ENCODE assay signal across 12 cellular contexts in genomic region chr10:94299417-94299816, GRCh38.
A peak's percentile ranks its signal among the peaks of the same experiment; 100 is the strongest.
DNase-seq lines count a peak whose midpoint lies in the region; ATAC-seq and TF ChIP-seq lines count a peak whose summit lies in the region.
"Had no signal": no experiment of that assay in that cellular context is flagged by ENCODE, and none has a peak within 500 bp of the region (broad histone marks: within the 10 kb centered on the region; RNA-seq: fewer than 3 reads in every experiment).

No MANE protein-coding gene starts in this region.

- TF ChIP-seq CTCF in activated CD8-positive, alpha-beta T cell treated with anti-CD3 and anti-CD28 coated beads for 36 hours (IDR thresholded peaks at IDR 0.05), result no peak
- no peak for TF ChIP-seq CTCF in CD8-positive, alpha-beta T cell (IDR thresholded peaks at IDR 0.05)

- peaks cover 9% of the 10 kb centered on the region for H3K4me1 ChIP-seq in CD8-positive, alpha-beta T cell (ENCODE audit: insufficient read depth, low read length)
- H3K4me1 ChIP-seq: Peyer's patch, tibial nerve had no signal

- CTCF ChIA-PET in activated CD8-positive, alpha-beta T cell treated with anti-CD3 and anti-CD28 coated beads for 36 hours (lab: Charles Lee), result interaction anchor here (3.4 kb wide), 1 partner anchor 21 kb away, joined by 11 read pairs; no protein-coding TSS in a partner anchor
- CTCF ChIA-PET in CD8-positive, alpha-beta T cell (lab: Charles Lee), result interaction anchor here (1.5 kb wide), 1 partner anchor 20 kb away, joined by 5 read pairs; no protein-coding TSS in a partner anchor

- POLR2A ChIA-PET in activated CD8-positive, alpha-beta T cell treated with anti-CD3 and anti-CD28 coated beads for 36 hours (lab: Charles Lee), result no interaction called here
- POLR2A ChIA-PET in CD8-positive, alpha-beta T cell (lab: Charles Lee), result no interaction called here

- peak; percentile 51 for ATAC-seq in activated CD8-positive, alpha-beta T cell treated with anti-CD3 and anti-CD28 coated beads for 36 hours
- ATAC-seq in CD8-positive, alpha-beta T cell, result no peak

- peaks cover 12% of the 10 kb centered on the region for H3K4me1 Mint-ChIP-seq in activated CD8-positive, alpha-beta T cell treated with anti-CD3 and anti-CD28 coated beads for 36 hours (ENCODE audit: low read depth)
- H3K4me1 Mint-ChIP-seq in CD8-positive, alpha-beta T cell (ENCODE audit: low read depth), result peaks cover 11% of the 10 kb centered on the region

- no peaks in the 10 kb centered on the region for H3K36me3 Mint-ChIP-seq in activated CD8-positive, alpha-beta T cell treated with anti-CD3 and anti-CD28 coated beads for 36 hours (ENCODE audit: low read depth)
- H3K36me3 Mint-ChIP-seq in CD8-positive, alpha-beta T cell, result no peaks in the 10 kb centered on the region

- H3K9me3 ChIP-seq in CD8-positive, alpha-beta T cell (ENCODE audit: low read length), result no peaks in the 10 kb centered on the region
- H3K9me3 ChIP-seq: Peyer's patch, tibial nerve had no signal

- H3K27ac Mint-ChIP-seq in activated CD8-positive, alpha-beta T cell treated with anti-CD3 and anti-CD28 coated beads for 36 hours, result no peak overlapping the region
- no peak overlapping the region for H3K27ac Mint-ChIP-seq in CD8-positive, alpha-beta T cell

- H3K27me3 Mint-ChIP-seq in activated CD8-positive, alpha-beta T cell treated with anti-CD3 and anti-CD28 coated beads for 36 hours, result peaks cover 43% of the 10 kb centered on the region
- peaks cover 43% of the 10 kb centered on the region for H3K27me3 Mint-ChIP-seq in CD8-positive, alpha-beta T cell (ENCODE audit: low read depth)

- no peak overlapping the region for H3K27ac ChIP-seq in CD8-positive, alpha-beta T cell (ENCODE audit: low read depth, low read length)
- no peak overlapping the region for H3K27ac ChIP-seq in caudate nucleus (ENCODE audit: low read depth, low read length)
- H3K27ac ChIP-seq: 22Rv1, Peyer's patch, tibial nerve had no signal

- H3K4me3 Mint-ChIP-seq in activated CD8-positive, alpha-beta T cell treated with anti-CD3 and anti-CD28 coated beads for 36 hours, result no peak overlapping the region
- H3K4me3 Mint-ChIP-seq in CD8-positive, alpha-beta T cell, result no peak overlapping the region

- no peaks in the 10 kb centered on the region for H3K9me3 Mint-ChIP-seq in activated CD8-positive, alpha-beta T cell treated with anti-CD3 and anti-CD28 coated beads for 36 hours
- no peaks in the 10 kb centered on the region for H3K9me3 Mint-ChIP-seq in CD8-positive, alpha-beta T cell

- DNase-seq in DMS53 (lab: John Stamatoyannopoulos, UW) (peak; percentile 4), DMS53 treated with DMSO at 0.1 percent for 48 hours (lab: John Stamatoyannopoulos, UW; ENCODE audit: unreplicated experiment) (no peak), KG1 (lab: John Stamatoyannopoulos, UW) (peak; percentile 63), myocyte (ENCODE audit: low read depth) (peak; percentile 98), caudate nucleus (lab: John Stamatoyannopoulos, UW) (no peak), amygdala (lab: John Stamatoyannopoulos, UW) (no peak)
- DNase-seq in activated CD8-positive, alpha-beta T cell treated with anti-CD3 and anti-CD28 coated beads for 36 hours, result peak; percentile 33
- no peak for DNase-seq in CD8-positive, alpha-beta T cell
- DNase-seq: amniotic stem cell, Peyer's patch had no signal

- H3K4me3 ChIP-seq in CD8-positive, alpha-beta T cell (ENCODE audit: low read depth, low read length), result no peak overlapping the region
- H3K4me3 ChIP-seq: Peyer's patch, tibial nerve had no signal

- peaks cover 6% of the 10 kb centered on the region for H3K27me3 ChIP-seq in CD8-positive, alpha-beta T cell (ENCODE audit: insufficient read depth, low read length)
- H3K27me3 ChIP-seq: Peyer's patch, tibial nerve had no signal

- H3K36me3 ChIP-seq in CD8-positive, alpha-beta T cell (ENCODE audit: insufficient read depth, low read length), result no peaks in the 10 kb centered on the region

- intact Hi-C loops in activated CD8-positive, alpha-beta T cell treated with anti-CD3 and anti-CD28 coated beads for 36 hours (cut with micrococcal nuclease), result no loop called here
- intact Hi-C loops in CD8-positive, alpha-beta T cell (cut with DNase I, micrococcal nuclease), result no loop called here

Comparison
In these comparisons a context has a peak if more than half of its experiments do, and no peak if none do; other contexts are left out.
1. DNase-seq: peak in DMS53 (single experiment), KG1 (single experiment), activated CD8-positive, alpha-beta T cell treated with anti-CD3 and anti-CD28 coated beads for 36 hours (single experiment) and myocyte (single experiment); none in DMS53 treated with DMSO at 0.1 percent for 48 hours (single experiment), CD8-positive, alpha-beta T cell (0 of 7), caudate nucleus (0 of 61) and amygdala (0 of 56).